11 cellular contexts compared by ENCODE assay signal in genomic region chr15:48862705-48863104, GRCh38. TPM values are rescaled to one million over a fixed set of nuclear protein-coding genes. Genes with fewer than 3 reads are reported as not detected.
DNase-seq lines count a peak whose midpoint lies in the region; ATAC-seq and TF ChIP-seq lines count a peak whose summit lies in the region.
"Had no signal": no experiment of that assay in that cellular context is flagged by ENCODE, and none has a peak within 500 bp of the region (broad histone marks: within the 10 kb centered on the region; RNA-seq: fewer than 3 reads in every experiment).

No MANE protein-coding gene starts in this region.

- H3K79me2 ChIP-seq in PC-3 (ENCODE audit: low read length) (no peaks in the 10 kb centered on the region), fibroblast of lung (ENCODE audit: control insufficient read depth, insufficient read depth, low read length) (no peaks in the 10 kb centered on the region)

- DNase-seq in PC-3 (no peak), fibroblast of lung (ENCODE audit: low read depth in 2 of 2) (no peak), activated gamma-delta T cell (lab: John Stamatoyannopoulos, UW) (no peak), NCI-H1105 (lab: John Stamatoyannopoulos, UW) (no peak)
- DNase-seq: Calu3, erythroblast, NCI-H446, uterus had no signal

- no peaks in the 10 kb centered on the region for H3F3A ChIP-seq in PC-3 (ENCODE audit: low read length, unreplicated experiment)

- H2AFZ ChIP-seq in PC-3 (ENCODE audit: low read length) (peak overlapping the region; percentile 35; the same call in 1 of the 2 replicates), fibroblast of lung (ENCODE audit: low read length) (peak overlapping the region; percentile 62)

- intact Hi-C loops in PC-3 (cut with micrococcal nuclease) = loop anchor here (1.0 to 5.0 kb wide), 5 partner anchors 104 to 1285 kb away; partner anchors contain the start of genes FGF7 and SECISBP2L

- no peak overlapping the region for H3K4me2 ChIP-seq in PC-3 (ENCODE audit: low read length)
- H3K4me2 ChIP-seq in fibroblast of lung (ENCODE audit: extremely low read depth, insufficient read depth, low read length) = no peak overlapping the region

- H3K4me3 ChIP-seq in PC-3 (ENCODE audit: low read length) (no peak overlapping the region), fibroblast of lung (replicated peaks in 1 of 4; ENCODE audit: control extremely low read depth in 1 of 4, insufficient read depth in 1 of 4, low read depth in 3 of 4, low read length in 4 of 4) (no peak overlapping the region)
- H3K4me3 ChIP-seq: uterus had no signal

- H3K27me3 ChIP-seq in PC-3 (ENCODE audit: low read length) (no peaks in the 10 kb centered on the region), fibroblast of lung (ENCODE audit: control insufficient read depth, insufficient read depth, low read length) (no peaks in the 10 kb centered on the region)
- H3K27me3 ChIP-seq: uterus had no signal

- H3K4me1 ChIP-seq in PC-3 (ENCODE audit: insufficient read depth, low read length) (peaks cover 42% of the 10 kb centered on the region), fibroblast of lung (ENCODE audit: control insufficient read depth, extremely low read depth, insufficient read depth, low read length) (peaks cover 11% of the 10 kb centered on the region)

- no TSS peak for BruUV-seq in PC-3 (replicated peaks; lab: Mats Ljungman, UMichigan)

- H3K36me3 ChIP-seq in PC-3 (ENCODE audit: low read depth, low read length) (no peaks in the 10 kb centered on the region), fibroblast of lung (ENCODE audit: control insufficient read depth, insufficient read depth, low read length) (no peaks in the 10 kb centered on the region)
- H3K36me3 ChIP-seq: uterus had no signal

- POLR2A ChIA-PET in PC-3 (lab: Charles Lee; ENCODE audit: unreplicated experiment) = no interaction called here

- ATAC-seq in GM18502 (IDR thresholded peaks at IDR 0.05; ENCODE audit: poor library complexity, unreplicated experiment) = peak; percentile 56
- ATAC-seq in HG02610 (IDR thresholded peaks at IDR 0.05; ENCODE audit: unreplicated experiment) = peak; percentile 58
- ATAC-seq in PC-3 = no peak
- ATAC-seq in HG03097 (IDR thresholded peaks at IDR 0.05; ENCODE audit: low FRiP score, unreplicated experiment) = no peak

- peak overlapping the region; percentile 21; the same call in 1 of the 2 replicates for H3K9ac ChIP-seq in PC-3 (ENCODE audit: low read length)
- no peak overlapping the region for H3K9ac ChIP-seq in fibroblast of lung (ENCODE audit: insufficient read depth, low read length)

- TF ChIP-seq CTCF in PC-3 (conservative IDR thresholded peaks at IDR 0.05; ENCODE audit: low read depth, low read length) (no peak), fibroblast of lung (conservative IDR thresholded peaks at IDR 0.05 in 1 of 2, IDR thresholded peaks at IDR 0.05 in 1 of 2; ENCODE audit: low read depth in 1 of 2, low read length in 2 of 2) (no peak)

- H3K27ac ChIP-seq in PC-3 (ENCODE audit: low read length) = peak overlapping the region; percentile 58
- H3K27ac ChIP-seq in fibroblast of lung (ENCODE audit: insufficient read depth, low read length) = no peak overlapping the region
- H3K27ac ChIP-seq: uterus had no signal

- H3K9me3 ChIP-seq in PC-3 (ENCODE audit: low read length) (no peaks in the 10 kb centered on the region), fibroblast of lung (ENCODE audit: control insufficient read depth, insufficient read depth, low read depth, low read length) (no peaks in the 10 kb centered on the region)
- H3K9me3 ChIP-seq: uterus had no signal

- CTCF ChIA-PET in PC-3 (lab: Charles Lee) = interaction anchor here (1.2 to 2.0 kb wide), 2 partner anchors 101 to 113 kb away, joined by 10 to 17 read pairs; partner anchors contain the start of gene SHC4

- H4K20me1 ChIP-seq in PC-3 (ENCODE audit: low read length) (no peaks in the 10 kb centered on the region), fibroblast of lung (ENCODE audit: control insufficient read depth, extremely low read depth, insufficient read depth, low read length) (no peaks in the 10 kb centered on the region)

- no peaks in the 10 kb centered on the region for H3K9me2 ChIP-seq in PC-3 (replicated peaks; ENCODE audit: low read length)

RNA-seq across cellular contexts. Expression of gene EID1, which starts 15.2 kb away (rescaled TPM):
- total RNA-seq in PC-3 (2014; rRNA removed) = 98.7 and 115 TPM in 2 replicates
- 160 and 184 TPM in 2 replicates for total RNA-seq in fibroblast of lung
- polyA plus RNA-seq in fibroblast of lung = 287 and 331 TPM in 2 replicates
- 223 and 225 TPM in 2 replicates for polyA plus RNA-seq in fibroblast of lung (2012)
- 22.4 and 25.6 TPM in 2 replicates for polyA minus RNA-seq in fibroblast of lung (ENCODE audit: low replicate concordance)

RNA-seq across cellular contexts. Expression of gene CEP152, which starts 51.8 kb away (rescaled TPM):
- total RNA-seq in PC-3 (2014; rRNA removed) (7.5 and 8.2 TPM in 2 replicates), fibroblast of lung (7.8 and 8.5 TPM in 2 replicates)
- 0.72 and 1.4 TPM in 2 replicates for polyA plus RNA-seq in fibroblast of lung
- polyA plus RNA-seq in fibroblast of lung (2012) = 2.0 and 3.6 TPM in 2 replicates
- 1.1 TPM in 2 replicates for polyA minus RNA-seq in fibroblast of lung (ENCODE audit: low replicate concordance)

Comparison
In these comparisons a context has a peak if more than half of its experiments do, and no peak if none do; other contexts are left out.
1. ATAC-seq: peak in GM18502 (single experiment) and HG02610 (single experiment); none in PC-3 (single experiment) and HG03097 (single experiment).